In genomic region chr11:64864473-64865285, GRCh38 we compare ENCODE assay signal across 8 cellular contexts. TPM values are rescaled to one million over a fixed set of nuclear protein-coding genes. Genes with fewer than 3 reads are reported as not detected.
DNase-seq lines count a peak whose midpoint lies in the region; ATAC-seq and TF ChIP-seq lines count a peak whose summit lies in the region.

No MANE protein-coding gene starts in this region.

- H3K9me3 ChIP-seq in muscle layer of duodenum (ENCODE audit: control insufficient read depth in 1 of 2, low read length in 2 of 2) (no peaks in the 10 kb centered on the region), uterus (no peaks in the 10 kb centered on the region)

- H3K4me3 Mint-ChIP-seq in dendritic cell treated with granulocyte-macrophage colony-stimulating factor and Interleukin-4, amounts not matched to agents 40 ng/mL and 50 ng/mL, for 4 days, result no peak overlapping the region

- peak overlapping the region; percentile 54 for H3K27ac Mint-ChIP-seq in dendritic cell treated with granulocyte-macrophage colony-stimulating factor and Interleukin-4, amounts not matched to agents 40 ng/mL and 50 ng/mL, for 4 days

- H3K27me3 ChIP-seq in muscle layer of duodenum (ENCODE audit: low read depth, low read length), result no peaks in the 10 kb centered on the region
- H3K27me3 ChIP-seq in uterus, result no peaks in the 10 kb centered on the region

- DNase-seq in C1 segment of cervical spinal cord (lab: John Stamatoyannopoulos, UW) (peak in 10 of 14 donors; percentile 21 to 78 (median 44)), uterus (peak; percentile 89 to 90), cortex of kidney (lab: John Stamatoyannopoulos, UW) (no peak), NCI-H1436 (lab: John Stamatoyannopoulos, UW) (no peak)

- H3K36me3 ChIP-seq in muscle layer of duodenum (ENCODE audit: control insufficient read depth in 1 of 2, insufficient read depth in 2 of 2, low read length in 2 of 2), result peaks cover 5 to 6% of the 10 kb centered on the region in 2 donors
- H3K36me3 ChIP-seq in uterus, result no peaks in the 10 kb centered on the region

- peak; percentile 32; the same call in 1 of the 2 replicates for TF ChIP-seq POLR2A in Raji (IDR thresholded peaks at IDR 0.05; ENCODE audit: insufficient read depth, low read depth, low read length)
- TF ChIP-seq POLR2A in uterus (IDR thresholded peaks at IDR 0.05), result peak in 1 of 2 donors; percentile 33

- H3K9me3 Mint-ChIP-seq in dendritic cell treated with granulocyte-macrophage colony-stimulating factor and Interleukin-4, amounts not matched to agents 40 ng/mL and 50 ng/mL, for 4 days, result no peaks in the 10 kb centered on the region

- intact Hi-C loops in dendritic cell treated with granulocyte-macrophage colony-stimulating factor and Interleukin-4, amounts not matched to agents 40 ng/mL and 50 ng/mL, for 4 days (cut with micrococcal nuclease), result no loop called here
- intact Hi-C loops in uterus (cut with DNase I; ENCODE audit: low total_unique reads), result no loop called here

- H3K36me3 Mint-ChIP-seq in dendritic cell treated with granulocyte-macrophage colony-stimulating factor and Interleukin-4, amounts not matched to agents 40 ng/mL and 50 ng/mL, for 4 days (ENCODE audit: low read depth), result peaks cover 38% of the 10 kb centered on the region

- peaks cover 9% of the 10 kb centered on the region for H3K27me3 Mint-ChIP-seq in dendritic cell treated with granulocyte-macrophage colony-stimulating factor and Interleukin-4, amounts not matched to agents 40 ng/mL and 50 ng/mL, for 4 days

- H3K27ac ChIP-seq in muscle layer of duodenum (ENCODE audit: low read length) (peak overlapping the region; percentile 95), uterus (peak overlapping the region; percentile 93 to 97)

- peak; percentile 32 for ATAC-seq in GM21529 (IDR thresholded peaks at IDR 0.05; ENCODE audit: unreplicated experiment)

- H3K4me1 ChIP-seq in muscle layer of duodenum (ENCODE audit: control insufficient read depth in 1 of 2, insufficient read depth in 2 of 2, low read length in 2 of 2) (peaks cover 37 to 71% of the 10 kb centered on the region in 2 donors), uterus (peaks cover 13 to 41% of the 10 kb centered on the region in 2 donors)

- H3K4me3 ChIP-seq in muscle layer of duodenum (ENCODE audit: low read depth in 1 of 2, low read length in 2 of 2) (peak overlapping the region; percentile 3 to 51), uterus (peak overlapping the region in 1 of 2 donors; percentile 9)

- TF ChIP-seq CTCF in uterus (IDR thresholded peaks at IDR 0.05), result peak in 1 of 4 experiments; percentile 6

- H3K4me1 Mint-ChIP-seq in dendritic cell treated with granulocyte-macrophage colony-stimulating factor and Interleukin-4, amounts not matched to agents 40 ng/mL and 50 ng/mL, for 4 days (ENCODE audit: low read depth), result peaks cover 87% of the 10 kb centered on the region

RNA-seq across cellular contexts. Expression of gene EHD1, which starts 13.7 kb away (rescaled TPM):
- 10 to 100 TPM in 3 of 4 donors, 1 to 10 TPM in 1; 3.5 to 78.7 (median 36.9) TPM for total RNA-seq in uterus

RNA-seq across cellular contexts. Expression of gene CDC42BPG, which starts 20.2 kb away (rescaled TPM):
- 1 to 10 TPM in 1 of 4 donors, under 1 TPM in 3; under 0.01 to 2.7 (median 0.30) TPM for total RNA-seq in uterus

RNA-seq across cellular contexts. Expression of gene ATG2A, which starts 52.3 kb away (rescaled TPM):
- 10 to 100 TPM in 3 of 4 donors, 1 to 10 TPM in 1; 6.8 to 39.6 (median 18.4) TPM for total RNA-seq in uterus

RNA-seq across cellular contexts. Expression of gene MEN1, which starts 54.3 kb away (rescaled TPM):
- 10 to 100 TPM in 2 of 4 donors, 1 to 10 TPM in 2; 3.8 to 26.2 (median 14.9) TPM for total RNA-seq in uterus

RNA-seq across cellular contexts. Expression of gene PPP2R5B, which starts 59.8 kb away (rescaled TPM):
- total RNA-seq in uterus, result 10 to 100 TPM in 2 of 4 donors, 1 to 10 TPM in 2; 6.7 to 23.4 (median 13.0) TPM

Comparison
In these comparisons a context has a peak if more than half of its experiments do, and no peak if none do; other contexts are left out.
1. DNase-seq: peak in C1 segment of cervical spinal cord (10 of 14) and uterus (2 of 2); none in cortex of kidney (single experiment) and NCI-H1436 (single experiment).